ENCODE assay signal across 9 cellular contexts in the genomic region with DNA sequence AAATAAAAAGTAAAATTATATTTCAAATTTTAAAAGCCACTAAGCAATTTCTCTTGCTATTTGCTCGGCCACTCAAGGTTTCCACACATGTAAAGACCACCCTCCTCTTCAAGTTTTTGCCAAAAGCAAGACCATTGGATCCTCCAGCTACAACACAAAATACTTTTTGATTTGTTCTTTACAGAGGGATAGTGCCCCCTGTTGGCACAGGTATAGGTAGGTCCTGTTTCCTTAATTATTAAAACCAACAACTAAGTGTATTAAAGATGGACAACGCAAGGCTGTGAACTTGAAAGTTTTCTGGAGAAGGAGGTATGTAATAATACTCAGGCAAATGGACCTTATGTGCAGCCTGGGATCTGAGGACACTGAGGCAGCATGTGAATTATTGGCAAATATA. TPM values are rescaled to one million over a fixed set of nuclear protein-coding genes. Genes with fewer than 3 reads are reported as not detected.
DNase-seq lines count a peak whose midpoint lies in the region; ATAC-seq and TF ChIP-seq lines count a peak whose summit lies in the region.
"Had no signal": no experiment of that assay in that cellular context is flagged by ENCODE, and none has a peak within 500 bp of the region (broad histone marks: within the 10 kb centered on the region; RNA-seq: fewer than 3 reads in every experiment).

No MANE protein-coding gene starts in this region.

- intact Hi-C loops in Caco-2 (cut with micrococcal nuclease; ENCODE audit: unreplicated experiment) (loop anchor here (1.0 kb wide), 1 partner anchor 169 kb away; no protein-coding TSS in a partner anchor), left colon (cut with DNase I, micrococcal nuclease) (no loop called here), lower leg skin (cut with DNase I; ENCODE audit: low total_unique reads) (no loop called here)

- H3K79me1 ChIP-seq in H9 (ENCODE audit: insufficient read depth, low read depth, low read length, poor library complexity, severe bottlenecking) = no peaks in the 10 kb centered on the region

- no peak overlapping the region for H2AK5ac ChIP-seq in H9 (ENCODE audit: insufficient read length, low read length)

- H2BK20ac ChIP-seq in H9 (ENCODE audit: low read depth, low read length, poor library complexity, severe bottlenecking) = no peak overlapping the region

- no peak overlapping the region for H3T11ph ChIP-seq in H9 (ENCODE audit: low read length)

- H3K27me3 ChIP-seq in Caco-2 (replicated peaks; ENCODE audit: control insufficient read depth, insufficient read depth, low read length) (no peaks in the 10 kb centered on the region), H9 (ENCODE audit: insufficient read depth, low read length) (no peaks in the 10 kb centered on the region), tibial nerve (no peaks in the 10 kb centered on the region)

- H3K4me3 Mint-ChIP-seq in Caco-2 (ENCODE audit: unreplicated experiment) (no peak overlapping the region), H9 (no peak overlapping the region)
- H3K4me3 Mint-ChIP-seq in activated CD8-positive, alpha-beta T cell treated with anti-CD3 and anti-CD28 coated beads, Interleukin-2, amount 10 ng/mL, durations not matched to agents 7 days and 5 days = no peak overlapping the region

- no peak overlapping the region for H4K91ac ChIP-seq in H9 (ENCODE audit: insufficient read length, low read depth, low read length)

- ATAC-seq in activated CD8-positive, alpha-beta T cell treated with anti-CD3 and anti-CD28 coated beads, Interleukin-2, amount 10 ng/mL, durations not matched to agents 7 days and 5 days = no peak
- peak; percentile 30 for ATAC-seq in left colon
- ATAC-seq in omental fat pad (ENCODE audit: low FRiP score) = no peak
- ATAC-seq in HG03469 (IDR thresholded peaks at IDR 0.05; ENCODE audit: unreplicated experiment) = no peak

- H3K4me3 ChIP-seq in Caco-2 (ENCODE audit: low read depth, low read length) = no peak overlapping the region
- H3K4me3 ChIP-seq in tibial nerve = no peak overlapping the region
- no peak overlapping the region for H3K4me3 ChIP-seq in lower leg skin (ENCODE audit: low read depth, poor library complexity, severe bottlenecking)
- H3K4me3 ChIP-seq: prostate gland had no signal

- TF ChIP-seq EP300 in tibial nerve (IDR thresholded peaks at IDR 0.05) = no peak

- POLR2A ChIA-PET in Caco-2 (lab: Charles Lee) = no interaction called here
- POLR2A ChIA-PET in activated CD8-positive, alpha-beta T cell treated with anti-CD3 and anti-CD28 coated beads, Interleukin-2, amount 10 ng/mL, durations not matched to agents 7 days and 5 days (lab: Charles Lee) = no interaction called here

- H3K4me2 ChIP-seq in H9 (ENCODE audit: insufficient read depth, insufficient read length, low read length) = no peak overlapping the region

- no peak overlapping the region for H2BK5ac ChIP-seq in H9 (ENCODE audit: insufficient read length, low read length)

- no peaks in the 10 kb centered on the region for H3K9me3 Mint-ChIP-seq in Caco-2 (ENCODE audit: unreplicated experiment)
- peaks cover 0 to 4% of the 10 kb centered on the region in 2 experiments; a peak in 1 of 5 replicates for H3K9me3 Mint-ChIP-seq in H9
- H3K9me3 Mint-ChIP-seq in activated CD8-positive, alpha-beta T cell treated with anti-CD3 and anti-CD28 coated beads, Interleukin-2, amount 10 ng/mL, durations not matched to agents 7 days and 5 days (ENCODE audit: insufficient read depth) = no peaks in the 10 kb centered on the region

- no peak overlapping the region for H3K56ac ChIP-seq in H9 (ENCODE audit: insufficient read length, low read depth, low read length)

- H3K36me3 Mint-ChIP-seq in Caco-2 (ENCODE audit: insufficient read depth, unreplicated experiment) = peaks cover 67% of the 10 kb centered on the region
- peaks cover 19 to 66% (median 51%) of the 10 kb centered on the region in 3 experiments; a peak in 6 of 7 replicates for H3K36me3 Mint-ChIP-seq in H9 (ENCODE audit: insufficient read depth in 1 of 3, low read depth in 3 of 3)
- H3K36me3 Mint-ChIP-seq in activated CD8-positive, alpha-beta T cell treated with anti-CD3 and anti-CD28 coated beads, Interleukin-2, amount 10 ng/mL, durations not matched to agents 7 days and 5 days (ENCODE audit: low read depth) = peaks cover 42% of the 10 kb centered on the region

- H3K23me2 ChIP-seq in H9 (ENCODE audit: insufficient read length, low read depth, low read length, poor library complexity, severe bottlenecking) = no peaks in the 10 kb centered on the region

- peaks cover 12% of the 10 kb centered on the region for H3K4me1 ChIP-seq in Caco-2
- no peaks in the 10 kb centered on the region for H3K4me1 ChIP-seq in H9 (ENCODE audit: insufficient read depth, low read length)
- H3K4me1 ChIP-seq in tibial nerve = no peaks in the 10 kb centered on the region
- H3K4me1 ChIP-seq: prostate gland had no signal

- no peak for TF ChIP-seq POLR2A in tibial nerve (IDR thresholded peaks at IDR 0.05)
- no peak for TF ChIP-seq POLR2A in lower leg skin (IDR thresholded peaks at IDR 0.05)

- no peaks in the 10 kb centered on the region for H3K27me3 Mint-ChIP-seq in Caco-2 (ENCODE audit: insufficient read depth, unreplicated experiment)
- H3K27me3 Mint-ChIP-seq in H9 (ENCODE audit: low read depth) = no peaks in the 10 kb centered on the region
- H3K27me3 Mint-ChIP-seq in activated CD8-positive, alpha-beta T cell treated with anti-CD3 and anti-CD28 coated beads, Interleukin-2, amount 10 ng/mL, durations not matched to agents 7 days and 5 days (ENCODE audit: low read depth) = no peaks in the 10 kb centered on the region

- H4K5ac ChIP-seq in H9 (ENCODE audit: insufficient read length, low read depth, low read length) = no peak overlapping the region

- TF ChIP-seq CTCF in Caco-2 (IDR thresholded peaks at IDR 0.05; ENCODE audit: insufficient read depth in 1 of 2, low read depth in 1 of 2, low read length in 1 of 2, severe bottlenecking in 1 of 2, unreplicated experiment in 1 of 2) = peak; percentile 40 to 53
- TF ChIP-seq CTCF in H9 (conservative IDR thresholded peaks at IDR 0.05) = peak; percentile 76
- TF ChIP-seq CTCF in omental fat pad (IDR thresholded peaks at IDR 0.05) = no peak
- peak in 1 of 5 experiments; percentile 15 for TF ChIP-seq CTCF in tibial nerve (IDR thresholded peaks at IDR 0.05)
- TF ChIP-seq CTCF in lower leg skin (IDR thresholded peaks at IDR 0.05) = no peak

- no peak overlapping the region for H3K14ac ChIP-seq in H9 (ENCODE audit: insufficient read depth, low read length)

- no peak overlapping the region for H2BK120ac ChIP-seq in H9 (ENCODE audit: low read depth, low read length, poor library complexity, severe bottlenecking)

- H3K23ac ChIP-seq in H9 (ENCODE audit: insufficient read length, low read depth, low read length) = no peak overlapping the region

- CTCF ChIA-PET in Caco-2 (lab: Charles Lee) = interaction anchor here (0.6 to 1.0 kb wide), 2 partner anchors 24 to 50 kb away, joined by 3 to 4 read pairs; a partner anchor contains a TSS
- CTCF ChIA-PET in activated CD8-positive, alpha-beta T cell treated with anti-CD3 and anti-CD28 coated beads, Interleukin-2, amount 10 ng/mL, durations not matched to agents 7 days and 5 days (lab: Charles Lee) = interaction anchor here (1.0 kb wide), 1 partner anchor 712 kb away, joined by 3 read pairs; no protein-coding TSS in a partner anchor

- no peaks in the 10 kb centered on the region for H3K36me3 ChIP-seq in Caco-2 (ENCODE audit: control insufficient read depth, insufficient read depth, low read length)
- H3K36me3 ChIP-seq in tibial nerve = peaks cover 0 to 90% (median 14%) of the 10 kb centered on the region in 3 donors

- H3K9ac ChIP-seq in H9 (ENCODE audit: extremely low read depth, insufficient read length, low read length) = no peak overlapping the region

- no peak overlapping the region for H3K27ac ChIP-seq in H9 (ENCODE audit: insufficient read length, low read depth, low read length)
- no peak overlapping the region for H3K27ac ChIP-seq in tibial nerve
- H3K27ac ChIP-seq: prostate gland had no signal

- H3K4ac ChIP-seq in H9 (ENCODE audit: low read depth, low read length) = no peak overlapping the region

- no CpG with 5 or more reads among the region's 2 CpGs for WGBS in H9 (ENCODE audit: extremely low coverage, insufficient read length, low lambda C conversion rate)
- WGBS in tibial nerve, 2 donors = 85 to 93% methylated on average over 2 of the region's 2 CpGs
- WGBS in lower leg skin, 2 donors = 92 to 96% methylated on average over 2 of the region's 2 CpGs

- H3K4me1 Mint-ChIP-seq in Caco-2 (ENCODE audit: low read depth, unreplicated experiment) (peaks cover 8% of the 10 kb centered on the region), H9 (no peaks in the 10 kb centered on the region)
- H3K4me1 Mint-ChIP-seq in activated CD8-positive, alpha-beta T cell treated with anti-CD3 and anti-CD28 coated beads, Interleukin-2, amount 10 ng/mL, durations not matched to agents 7 days and 5 days (ENCODE audit: low read depth) = no peaks in the 10 kb centered on the region

- no peak overlapping the region for H2AFZ ChIP-seq in H9 (ENCODE audit: low read length)

- H2BK15ac ChIP-seq in H9 (ENCODE audit: low read depth, low read length) = no peak overlapping the region

- H4K20me1 ChIP-seq in H9 (ENCODE audit: control insufficient read depth, insufficient read depth, insufficient read length) = no peaks in the 10 kb centered on the region

- H3K27ac Mint-ChIP-seq in Caco-2 (ENCODE audit: unreplicated experiment) = no peak overlapping the region
- H3K27ac Mint-ChIP-seq in H9 = no peak overlapping the region
- no peak overlapping the region for H3K27ac Mint-ChIP-seq in activated CD8-positive, alpha-beta T cell treated with anti-CD3 and anti-CD28 coated beads, Interleukin-2, amount 10 ng/mL, durations not matched to agents 7 days and 5 days

- no peak overlapping the region for H3K18ac ChIP-seq in H9 (ENCODE audit: insufficient read length, low read depth, low read length)

- no peak overlapping the region for H2BK12ac ChIP-seq in H9 (ENCODE audit: insufficient read length, low read depth, low read length)

- no TSS peak for BruUV-seq in Caco-2 (replicated peaks; lab: Mats Ljungman, UMichigan)

- no peak overlapping the region for H4K8ac ChIP-seq in H9 (replicated peaks; ENCODE audit: insufficient read length, low read depth, low read length)

- H3K9me3 ChIP-seq in Caco-2 = no peaks in the 10 kb centered on the region
- H3K9me3 ChIP-seq in H9 (ENCODE audit: control insufficient read depth, low read depth, low read length) = no peaks in the 10 kb centered on the region
- no peaks in the 10 kb centered on the region for H3K9me3 ChIP-seq in tibial nerve
- H3K9me3 ChIP-seq: prostate gland had no signal

- H3K79me2 ChIP-seq in H9 (ENCODE audit: insufficient read depth, low read length) = no peaks in the 10 kb centered on the region

- DNase-seq in Caco-2 = peak in 1 of 2 experiments; percentile 30
- DNase-seq in H9 = no peak
- DNase-seq in activated CD8-positive, alpha-beta T cell treated with anti-CD3 and anti-CD28 coated beads, Interleukin-2, amount 10 ng/mL, durations not matched to agents 7 days and 5 days = peak; percentile 24
- no peak for DNase-seq in left colon
- no peak for DNase-seq in omental fat pad (ENCODE audit: low spot score)
- no peak for DNase-seq in tibial nerve (ENCODE audit: low spot score in 2 of 2)
- DNase-seq in lower leg skin (ENCODE audit: low spot score in 2 of 2) = no peak

RNA-seq across cellular contexts. Expression of a gene that starts 23.8 kb away (rescaled TPM):
- total RNA-seq in Caco-2 (2022) = 60.0 and 77.4 TPM in 2 replicates
- 85.7 and 86.3 TPM in 2 replicates for total RNA-seq in H9 (2021)
- total RNA-seq in activated CD8-positive, alpha-beta T cell treated with anti-CD3 and anti-CD28 coated beads, Interleukin-2, amount 10 ng/mL, durations not matched to agents 7 days and 5 days = 10 to 100 TPM; 36.5 to 43.6 TPM
- total RNA-seq in left colon = 10 to 100 TPM; 80.3 to 91.2 TPM
- total RNA-seq in omental fat pad = 10 to 100 TPM; 61.2 to 82.7 (median 73.1) TPM
- total RNA-seq in tibial nerve = 10 to 100 TPM; 49.6 to 91.5 (median 57.6) TPM
- total RNA-seq in lower leg skin = 10 to 100 TPM; 64.9 to 80.0 (median 74.7) TPM

RNA-seq across cellular contexts. Expression of a gene that starts 24.3 kb away (rescaled TPM):
- total RNA-seq in Caco-2 (2022) (144 and 156 TPM in 2 replicates), H9 (2021) (164 and 165 TPM in 2 replicates), left colon (10 to 100 TPM; 58.1 to 66.2 TPM), omental fat pad (100 to 1,000 TPM in 2 of 4 donors, 10 to 100 TPM in 2; 43.0 to 150 (median 89.6) TPM), tibial nerve (10 to 100 TPM; 34.8 to 71.9 (median 61.3) TPM), lower leg skin (100 to 1,000 TPM in 2 of 4 donors, 10 to 100 TPM in 2; 72.3 to 113 (median 96.4) TPM)
- 100 to 1,000 TPM; 136 to 150 TPM for total RNA-seq in activated CD8-positive, alpha-beta T cell treated with anti-CD3 and anti-CD28 coated beads, Interleukin-2, amount 10 ng/mL, durations not matched to agents 7 days and 5 days

Comparison
In these comparisons a context has a peak if more than half of its experiments do, and no peak if none do; other contexts are left out.
1. CTCF ChIP-seq: peak in Caco-2 (2 of 2) and H9 (single experiment); none in omental fat pad (0 of 3) and lower leg skin (0 of 3).